Comparison of ENCODE assay signal across 9 cellular contexts in genomic region chr3:195893121-195893449, GRCh38. TPM values are rescaled to one million over a fixed set of nuclear protein-coding genes. Genes with fewer than 3 reads are reported as not detected.
DNase-seq lines count a peak whose midpoint lies in the region; ATAC-seq, FAIRE-seq and TF ChIP-seq lines count a peak whose summit lies in the region.
"Had no signal": no experiment of that assay in that cellular context is flagged by ENCODE, and none has a peak within 500 bp of the region (broad histone marks: within the 10 kb centered on the region; RNA-seq: fewer than 3 reads in every experiment).

No MANE protein-coding gene starts in this region.

- no peaks in the 10 kb centered on the region for H3K36me3 ChIP-seq in Karpas-422 (ENCODE audit: insufficient read depth, low read length)
- H3K36me3 ChIP-seq in HepG2 (replicated peaks in 1 of 2; ENCODE audit: control insufficient read depth in 1 of 2, insufficient read depth in 2 of 2, low read length in 2 of 2), result no peaks in the 10 kb centered on the region

- no peak for FAIRE-seq in HepG2 (lab: Jason Lieb, UNC)

- no peak for TF ChIP-seq CTCF in HepG2 (CRISPR knock-in tag; IDR thresholded peaks at IDR 0.05)

- in situ Hi-C loops in HepG2 (cut with HindIII; ENCODE audit: extremely low pct_ligation_motif_present, low pct_unique_long_range_greater_than_20kb), result loop anchor here (5.0 kb wide), 1 partner anchor 36 kb away; no protein-coding TSS in a partner anchor

- H3K27me3 Mint-ChIP-seq in stimulated activated memory B cell treated with anti-CD40 and anti-IgM and Interleukin-4, amounts not matched to agents 10 μg/mL and 1 μg/mL and 100 μg/mL, for 72 hours, result no peaks in the 10 kb centered on the region

- WGBS in HepG2 (ENCODE audit: low lambda C conversion rate), result 21% methylated on average over 5 of the region's 8 CpGs

- no peaks in the 10 kb centered on the region for H3K9me2 ChIP-seq in Karpas-422 (replicated peaks; ENCODE audit: insufficient read depth, low read length)

- H3K4me1 ChIP-seq in Karpas-422 (ENCODE audit: low read length), result peaks cover 31% of the 10 kb centered on the region
- peaks cover 79% of the 10 kb centered on the region for H3K4me1 ChIP-seq in HepG2 (ENCODE audit: insufficient read depth, low read length)

- no peak overlapping the region for H3K4me3 ChIP-seq in Karpas-422 (ENCODE audit: low read length)
- H3K4me3 ChIP-seq in HepG2 (replicated peaks in 1 of 3; ENCODE audit: insufficient read depth in 1 of 3, low read depth in 2 of 3, low read length in 3 of 3), result peak overlapping the region in 1 of 3 experiments; percentile 67; a peak in 1 of 6 replicates

- H3K27ac ChIP-seq in Karpas-422 (ENCODE audit: low read length) (no peak overlapping the region), caudate nucleus (ENCODE audit: low read depth, low read length) (peak overlapping the region; percentile 88), HepG2 (ENCODE audit: extremely low read length, insufficient read depth, low read length) (no peak overlapping the region)

- no peaks in the 10 kb centered on the region for H3K9me3 Mint-ChIP-seq in stimulated activated memory B cell treated with anti-CD40 and anti-IgM and Interleukin-4, amounts not matched to agents 10 μg/mL and 1 μg/mL and 100 μg/mL, for 72 hours

- intact Hi-C loops in HepG2 (cut with micrococcal nuclease; ENCODE audit: unreplicated experiment), result no loop called here

- DNase-seq in Karpas-422 (no peak), caudate nucleus (lab: John Stamatoyannopoulos, UW) (peak in 44 of 61 donors; percentile 51 to 88 (median 74)), HepG2 (ENCODE audit: low spot score) (no peak), kidney glomerular epithelial cell (lab: John Stamatoyannopoulos, UW) (no peak)
- DNase-seq: MV-4-11 had no signal

- H3K9ac ChIP-seq in Karpas-422 (ENCODE audit: low read length), result peak overlapping the region; percentile 100; the same call in 1 of the 2 replicates
- H3K9ac ChIP-seq in HepG2 (ENCODE audit: insufficient read depth, low read depth, low read length), result no peak overlapping the region

- TF ChIP-seq EP300 in HepG2 (IDR thresholded peaks at IDR 0.05; ENCODE audit: low read depth in 2 of 2, low read length in 2 of 2) (no peak), HepG2 (CRISPR knock-in tag; IDR thresholded peaks at IDR 0.05; ENCODE audit: borderline replicate concordance) (no peak)

- CTCF ChIA-PET in HepG2 (lab: Yijun Ruan, JAX; ENCODE audit: low intra/inter-chr PET ratio, low total read pairs), result interaction anchor here (6.1 kb wide), 1 partner anchor 32 kb away, joined by 81 read pairs; no protein-coding TSS in a partner anchor

- H3K27me3 ChIP-seq in Karpas-422 (ENCODE audit: low read length) (no peaks in the 10 kb centered on the region), HepG2 (ENCODE audit: control insufficient read depth in 1 of 2, insufficient read depth in 2 of 2, low read length in 2 of 2) (0 out of 5 replicates have a peak, but pooled peaks cover 0 to 8% of the 10 kb centered on the region in 2 experiments)

- H3K79me2 ChIP-seq in Karpas-422 (ENCODE audit: low read length) (peaks cover 28% of the 10 kb centered on the region), HepG2 (ENCODE audit: insufficient read depth, low read length) (no peaks in the 10 kb centered on the region)

- no TSS peak for BruUV-seq in HepG2 (replicated peaks; lab: Mats Ljungman, UMichigan)

- peaks cover 8% of the 10 kb centered on the region for H3K36me3 Mint-ChIP-seq in stimulated activated memory B cell treated with anti-CD40 and anti-IgM and Interleukin-4, amounts not matched to agents 10 μg/mL and 1 μg/mL and 100 μg/mL, for 72 hours

- ATAC-seq in HepG2 (peak; percentile 1; the same call in 1 of the 3 replicates), HG03135 (IDR thresholded peaks at IDR 0.05; ENCODE audit: unreplicated experiment) (no peak), GM19035 (IDR thresholded peaks at IDR 0.05; ENCODE audit: unreplicated experiment) (no peak), HG03442 (IDR thresholded peaks at IDR 0.05; ENCODE audit: unreplicated experiment) (no peak)
- no peak for ATAC-seq in stimulated activated memory B cell treated with anti-CD40 and anti-IgM and Interleukin-4, amounts not matched to agents 10 μg/mL and 1 μg/mL and 100 μg/mL, for 72 hours

- peaks cover 66% of the 10 kb centered on the region for H3K4me1 Mint-ChIP-seq in stimulated activated memory B cell treated with anti-CD40 and anti-IgM and Interleukin-4, amounts not matched to agents 10 μg/mL and 1 μg/mL and 100 μg/mL, for 72 hours

- no peaks in the 10 kb centered on the region for H3K9me3 ChIP-seq in Karpas-422 (ENCODE audit: low read length)
- H3K9me3 ChIP-seq in HepG2 (ENCODE audit: low read length), result no peaks in the 10 kb centered on the region

- peak overlapping the region; percentile 59 for H3K27ac Mint-ChIP-seq in stimulated activated memory B cell treated with anti-CD40 and anti-IgM and Interleukin-4, amounts not matched to agents 10 μg/mL and 1 μg/mL and 100 μg/mL, for 72 hours

- no peak overlapping the region for H3K4me3 Mint-ChIP-seq in stimulated activated memory B cell treated with anti-CD40 and anti-IgM and Interleukin-4, amounts not matched to agents 10 μg/mL and 1 μg/mL and 100 μg/mL, for 72 hours

- H4K20me1 ChIP-seq in Karpas-422 (ENCODE audit: insufficient read depth, low read depth, low read length) (peaks cover 4% of the 10 kb centered on the region; the same call in 1 of the 2 replicates), HepG2 (ENCODE audit: insufficient read depth, low read length) (peaks cover 7% of the 10 kb centered on the region)

- no peak for TF ChIP-seq POLR2A in HepG2 (IDR thresholded peaks at IDR 0.05; ENCODE audit: insufficient read depth in 1 of 2, low read depth in 2 of 2, low read length in 2 of 2)

- no peak for TF ChIP-seq RAD21 in HepG2 (CRISPR knock-in tag; IDR thresholded peaks at IDR 0.05)

- POLR2A ChIA-PET in HepG2 (lab: Yijun Ruan, JAX), result interaction anchor here (1.2 kb wide), 1 partner anchor 34 kb away, joined by 4 read pairs; no protein-coding TSS in a partner anchor

- no peak overlapping the region for H3K4me2 ChIP-seq in Karpas-422 (ENCODE audit: low read depth, low read length, poor library complexity, severe bottlenecking)
- H3K4me2 ChIP-seq in HepG2 (ENCODE audit: low read depth, low read length), result peak overlapping the region; percentile 69

- no peak overlapping the region for H2AFZ ChIP-seq in Karpas-422 (ENCODE audit: low read length)
- H2AFZ ChIP-seq in HepG2 (ENCODE audit: low read length), result no peak overlapping the region

TF ChIP-seq in HepG2, 621 proteins besides CTCF, POLR2A, EP300 and RAD21 (continues in another document):
- TF ChIP-seq ZNF350 (CRISPR knock-in tag; IDR thresholded peaks at IDR 0.05; ENCODE audit: borderline replicate concordance, low read depth), result no peak
- TF ChIP-seq SCMH1 (CRISPR knock-in tag; IDR thresholded peaks at IDR 0.05; ENCODE audit: borderline replicate concordance), result no peak
- TF ChIP-seq GMEB2 (CRISPR knock-in tag; IDR thresholded peaks at IDR 0.05; ENCODE audit: low read depth), result no peak
- TF ChIP-seq ZBTB3 (CRISPR knock-in tag; IDR thresholded peaks at IDR 0.05; ENCODE audit: borderline replicate concordance, low read depth), result no peak
- TF ChIP-seq ELF1 (CRISPR knock-in tag; IDR thresholded peaks at IDR 0.05), result no peak
- TF ChIP-seq SMAD3 (CRISPR knock-in tag; IDR thresholded peaks at IDR 0.05), result no peak
- TF ChIP-seq NR2F1 (CRISPR knock-in tag; IDR thresholded peaks at IDR 0.05), result no peak
- TF ChIP-seq CHCHD3 (CRISPR knock-in tag; IDR thresholded peaks at IDR 0.05), result no peak
- TF ChIP-seq SIN3B (IDR thresholded peaks at IDR 0.05; ENCODE audit: low read length), result no peak

RNA-seq across cellular contexts. Expression of gene TNK2, which starts 15.3 kb away (rescaled TPM):
- 25.5 and 26.0 TPM in 2 replicates for total RNA-seq in Karpas-422 (2014; rRNA removed; shearing (Covaris generic); ENCODE audit: low replicate concordance)
- total RNA-seq in HepG2 (2016; rRNA removed; fragmentation: Illumina TruSeq; extraction: Trizol), result 3.5 and 5.8 TPM in 2 replicates
- 1.8 and 2.6 TPM in 2 replicates for total RNA-seq in HepG2 (2016; cell fraction: cytosol; rRNA removed; fragmentation: Illumina TruSeq; extraction: Trizol; ENCODE audit: low read depth)
- 4.0 and 5.9 TPM in 2 replicates for total RNA-seq in HepG2 (2016; cell fraction: insoluble cytoplasmic fraction; rRNA removed; fragmentation: Illumina TruSeq; extraction: Trizol)
- total RNA-seq in HepG2 (2016; cell fraction: membrane; rRNA removed; fragmentation: Illumina TruSeq; extraction: Trizol), result 3.4 and 3.7 TPM in 2 replicates
- total RNA-seq in HepG2 (2016; cell fraction: nucleus; rRNA removed; fragmentation: Illumina TruSeq; extraction: Trizol), result 5.5 and 5.8 TPM in 2 replicates
- polyA plus RNA-seq in HepG2 (2011; rRNA removed), result 4.6 and 7.5 TPM in 2 replicates
- polyA plus RNA-seq in HepG2 (2011; cell fraction: cytosol; rRNA removed), result 2.7 and 3.4 TPM in 2 replicates
- 35.4 and 45.4 TPM in 2 replicates for polyA plus RNA-seq in HepG2 (2011; cell fraction: nucleus; rRNA removed)
- 6.7 and 12.2 TPM in 2 replicates for polyA plus RNA-seq in HepG2 (2012)
- 0.76 and 1.1 TPM in 2 replicates for polyA plus RNA-seq in HepG2 (2016; cell fraction: cytosol; fragmentation: Illumina TruSeq; extraction: Trizol; ENCODE audit: low read depth)
- 7.3 TPM in 2 replicates for polyA plus RNA-seq in HepG2 (2016; cell fraction: insoluble cytoplasmic fraction; fragmentation: Illumina TruSeq; extraction: Trizol; ENCODE audit: low read depth)
- polyA plus RNA-seq in HepG2 (2016; cell fraction: membrane; fragmentation: Illumina TruSeq; extraction: Trizol; ENCODE audit: low read depth), result 1.9 TPM in 2 replicates
- polyA plus RNA-seq in HepG2 (2016; cell fraction: nucleus; fragmentation: Illumina TruSeq; extraction: Trizol; ENCODE audit: insufficient read depth, low read depth), result 24.9 and 28.1 TPM in 2 replicates
- polyA minus RNA-seq in HepG2 (2011; rRNA and poly(A)+ RNA removed; ENCODE audit: low replicate concordance), result 14.4 and 18.0 TPM in 2 replicates
- 4.1 and 6.0 TPM in 2 replicates for polyA minus RNA-seq in HepG2 (2011; cell fraction: cytosol; rRNA and poly(A)+ RNA removed)
- polyA minus RNA-seq in HepG2 (2011; cell fraction: nucleus; rRNA and poly(A)+ RNA removed), result 4.2 and 5.2 TPM in 2 replicates

Comparison
In these comparisons a context has a peak if more than half of its experiments do, and no peak if none do; other contexts are left out.
1. DNase-seq: peak in caudate nucleus (44 of 61); none in Karpas-422 (single experiment), HepG2 (single experiment) and kidney glomerular epithelial cell (single experiment).